1 cellular context compared by ENCODE assay signal in the genomic region with DNA sequence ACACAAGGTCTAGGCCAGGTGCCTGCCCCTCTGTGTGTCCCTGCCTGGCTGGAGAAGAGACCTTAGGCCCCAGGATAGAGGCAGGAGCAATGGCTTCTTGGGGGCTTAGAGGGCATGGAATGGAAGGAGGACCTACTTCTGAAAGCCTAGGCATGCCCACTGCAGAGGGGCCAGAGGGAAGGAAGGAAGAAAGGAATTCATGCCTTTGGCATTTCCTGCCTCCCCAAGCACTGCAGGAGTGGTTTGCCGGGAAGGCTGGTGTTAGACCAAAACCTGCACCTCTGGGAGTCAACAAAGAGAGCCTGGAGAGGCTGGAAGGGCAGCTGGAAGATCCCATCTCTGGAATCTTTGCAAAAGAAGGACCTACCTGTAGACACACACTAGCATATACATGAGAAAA.
TF ChIP-seq lines count a peak whose summit lies in the region.

No MANE protein-coding gene starts in this region.

TF ChIP-seq in GM23338, 12 proteins besides CTCF, POLR2A, EP300 and RAD21:
- TF ChIP-seq, protein P1, sequence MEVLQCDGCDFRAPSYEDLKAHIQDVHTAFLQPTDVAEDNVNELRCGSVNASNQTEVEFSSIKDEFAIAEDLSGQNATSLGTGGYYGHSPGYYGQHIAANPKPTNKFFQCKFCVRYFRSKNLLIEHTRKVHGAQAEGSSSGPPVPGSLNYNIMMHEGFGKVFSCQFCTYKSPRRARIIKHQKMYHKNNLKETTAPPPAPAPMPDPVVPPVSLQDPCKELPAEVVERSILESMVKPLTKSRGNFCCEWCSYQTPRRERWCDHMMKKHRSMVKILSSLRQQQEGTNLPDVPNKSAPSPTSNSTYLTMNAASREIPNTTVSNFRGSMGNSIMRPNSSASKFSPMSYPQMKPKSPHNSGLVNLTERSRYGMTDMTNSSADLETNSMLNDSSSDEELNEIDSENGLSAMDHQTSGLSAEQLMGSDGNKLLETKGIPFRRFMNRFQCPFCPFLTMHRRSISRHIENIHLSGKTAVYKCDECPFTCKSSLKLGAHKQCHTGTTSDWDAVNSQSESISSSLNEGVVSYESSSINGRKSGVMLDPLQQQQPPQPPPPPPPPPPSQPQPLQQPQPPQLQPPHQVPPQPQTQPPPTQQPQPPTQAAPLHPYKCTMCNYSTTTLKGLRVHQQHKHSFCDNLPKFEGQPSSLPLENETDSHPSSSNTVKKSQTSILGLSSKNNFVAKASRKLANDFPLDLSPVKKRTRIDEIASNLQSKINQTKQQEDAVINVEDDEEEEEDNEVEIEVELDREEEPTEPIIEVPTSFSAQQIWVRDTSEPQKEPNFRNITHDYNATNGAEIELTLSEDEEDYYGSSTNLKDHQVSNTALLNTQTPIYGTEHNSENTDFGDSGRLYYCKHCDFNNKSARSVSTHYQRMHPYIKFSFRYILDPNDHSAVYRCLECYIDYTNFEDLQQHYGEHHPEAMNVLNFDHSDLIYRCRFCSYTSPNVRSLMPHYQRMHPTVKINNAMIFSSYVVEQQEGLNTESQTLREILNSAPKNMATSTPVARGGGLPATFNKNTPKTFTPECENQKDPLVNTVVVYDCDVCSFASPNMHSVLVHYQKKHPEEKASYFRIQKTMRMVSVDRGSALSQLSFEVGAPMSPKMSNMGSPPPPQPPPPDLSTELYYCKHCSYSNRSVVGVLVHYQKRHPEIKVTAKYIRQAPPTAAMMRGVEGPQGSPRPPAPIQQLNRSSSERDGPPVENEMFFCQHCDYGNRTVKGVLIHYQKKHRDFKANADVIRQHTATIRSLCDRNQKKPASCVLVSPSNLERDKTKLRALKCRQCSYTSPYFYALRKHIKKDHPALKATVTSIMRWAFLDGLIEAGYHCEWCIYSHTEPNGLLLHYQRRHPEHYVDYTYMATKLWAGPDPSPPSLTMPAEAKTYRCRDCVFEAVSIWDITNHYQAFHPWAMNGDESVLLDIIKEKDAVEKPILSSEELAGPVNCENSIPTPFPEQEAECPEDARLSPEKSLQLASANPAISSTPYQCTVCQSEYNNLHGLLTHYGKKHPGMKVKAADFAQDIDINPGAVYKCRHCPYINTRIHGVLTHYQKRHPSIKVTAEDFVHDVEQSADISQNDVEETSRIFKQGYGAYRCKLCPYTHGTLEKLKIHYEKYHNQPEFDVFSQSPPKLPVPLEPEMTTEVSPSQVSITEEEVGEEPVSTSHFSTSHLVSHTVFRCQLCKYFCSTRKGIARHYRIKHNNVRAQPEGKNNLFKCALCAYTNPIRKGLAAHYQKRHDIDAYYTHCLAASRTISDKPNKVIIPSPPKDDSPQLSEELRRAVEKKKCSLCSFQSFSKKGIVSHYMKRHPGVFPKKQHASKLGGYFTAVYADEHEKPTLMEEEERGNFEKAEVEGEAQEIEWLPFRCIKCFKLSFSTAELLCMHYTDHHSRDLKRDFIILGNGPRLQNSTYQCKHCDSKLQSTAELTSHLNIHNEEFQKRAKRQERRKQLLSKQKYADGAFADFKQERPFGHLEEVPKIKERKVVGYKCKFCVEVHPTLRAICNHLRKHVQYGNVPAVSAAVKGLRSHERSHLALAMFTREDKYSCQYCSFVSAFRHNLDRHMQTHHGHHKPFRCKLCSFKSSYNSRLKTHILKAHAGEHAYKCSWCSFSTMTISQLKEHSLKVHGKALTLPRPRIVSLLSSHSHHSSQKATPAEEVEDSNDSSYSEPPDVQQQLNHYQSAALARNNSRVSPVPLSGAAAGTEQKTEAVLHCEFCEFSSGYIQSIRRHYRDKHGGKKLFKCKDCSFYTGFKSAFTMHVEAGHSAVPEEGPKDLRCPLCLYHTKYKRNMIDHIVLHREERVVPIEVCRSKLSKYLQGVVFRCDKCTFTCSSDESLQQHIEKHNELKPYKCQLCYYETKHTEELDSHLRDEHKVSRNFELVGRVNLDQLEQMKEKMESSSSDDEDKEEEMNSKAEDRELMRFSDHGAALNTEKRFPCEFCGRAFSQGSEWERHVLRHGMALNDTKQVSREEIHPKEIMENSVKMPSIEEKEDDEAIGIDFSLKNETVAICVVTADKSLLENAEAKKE (CRISPR knock-in tag; IDR thresholded peaks at IDR 0.05): no peak
- TF ChIP-seq JUNB (IDR thresholded peaks at IDR 0.05; ENCODE audit: unreplicated experiment): no peak
